ENCODE assay signal across 26 cellular contexts in genomic region chr19:46328079-46328478, GRCh38. TPM values are rescaled to one million over a fixed set of nuclear protein-coding genes. Genes with fewer than 3 reads are reported as not detected.
"Had no signal": no experiment of that assay in that cellular context is flagged by ENCODE, and none has a peak within 500 bp of the region (broad histone marks: within the 10 kb centered on the region; RNA-seq: fewer than 3 reads in every experiment).

No MANE protein-coding gene starts in this region.

- H3K4me3 Mint-ChIP-seq: activated naive CD8-positive, alpha-beta T cell; activated T-cell treated with anti-CD3 and anti-CD28 coated beads, Interleukin-2, amount 50 U/mL, for 24 hours; stimulated activated effector memory CD8-positive, alpha-beta T cell treated with anti-CD3 and anti-CD28 coated beads, Interleukin-12 subunit alpha, Interleukin-12 subunit beta, amount 100 ng/mL, for 72 hours; stimulated activated naive CD8-positive, alpha-beta T cell treated with anti-CD3 and anti-CD28 coated beads, Interleukin-15, amount 100 ng/mL, for 72 hours; WTC11 had no signal

- ATAC-seq: lower lobe of right lung; stimulated activated effector memory CD8-positive, alpha-beta T cell treated with anti-CD3 and anti-CD28 coated beads, Interleukin-12 subunit alpha, Interleukin-12 subunit beta, amount 100 ng/mL, for 72 hours; stimulated activated naive CD8-positive, alpha-beta T cell treated with anti-CD3 and anti-CD28 coated beads, Interleukin-15, amount 100 ng/mL, for 72 hours; WTC11 had no signal

- H3K4me3 ChIP-seq: lower lobe of right lung, right lobe of liver, skin epidermis, suprapubic skin, tibial nerve had no signal

- H3K9ac ChIP-seq: parathyroid adenoma had no signal

- H3K36me3 Mint-ChIP-seq: stimulated activated effector memory CD8-positive, alpha-beta T cell treated with anti-CD3 and anti-CD28 coated beads, Interleukin-12 subunit alpha, Interleukin-12 subunit beta, amount 100 ng/mL, for 72 hours had no signal

- H2AFZ ChIP-seq: parathyroid adenoma had no signal

- H3K9me3 ChIP-seq: suprapubic skin had no signal

- H3K4me1 Mint-ChIP-seq: stimulated activated effector memory CD8-positive, alpha-beta T cell treated with anti-CD3 and anti-CD28 coated beads, Interleukin-12 subunit alpha, Interleukin-12 subunit beta, amount 100 ng/mL, for 72 hours; stimulated activated naive CD8-positive, alpha-beta T cell treated with anti-CD3 and anti-CD28 coated beads, Interleukin-15, amount 100 ng/mL, for 72 hours; WTC11 had no signal

- H3K79me2 ChIP-seq: parathyroid adenoma had no signal

- H3K27me3 Mint-ChIP-seq: stimulated activated naive CD8-positive, alpha-beta T cell treated with anti-CD3 and anti-CD28 coated beads, Interleukin-15, amount 100 ng/mL, for 72 hours had no signal

- H3K27ac ChIP-seq: lower lobe of right lung, parathyroid adenoma, right lobe of liver, skin epidermis, suprapubic skin, tibial nerve had no signal

- H3K27ac Mint-ChIP-seq: activated naive CD8-positive, alpha-beta T cell; activated T-cell treated with anti-CD3 and anti-CD28 coated beads, Interleukin-2, amount 50 U/mL, for 24 hours; activated T-helper 2 cell treated with anti-CD3 and anti-CD28 coated beads, Interferon-gamma antibody, Interleukin-2, Interleukin-4, amounts not matched to agents 10 μg/mL and 5 μg/mL and 100 μg/mL, durations not matched to agents 14 hours and 24 hours and 36 hours; stimulated activated effector memory CD8-positive, alpha-beta T cell treated with anti-CD3 and anti-CD28 coated beads, Interleukin-12 subunit alpha, Interleukin-12 subunit beta, amount 100 ng/mL, for 72 hours; stimulated activated naive CD8-positive, alpha-beta T cell treated with anti-CD3 and anti-CD28 coated beads, Interleukin-15, amount 100 ng/mL, for 72 hours; WTC11 had no signal

- H3K27me3 ChIP-seq: right lobe of liver, suprapubic skin, tibial nerve had no signal

- H3K4me1 ChIP-seq: lower lobe of right lung, parathyroid adenoma, suprapubic skin, tibial nerve had no signal

- FAIRE-seq: urothelium cell line had no signal

- DNase-seq: activated CD8-positive, alpha-beta memory T cell treated with anti-CD3 and anti-CD28 coated beads for 24 hours; activated CD8-positive, alpha-beta memory T cell treated with anti-CD3 and anti-CD28 coated beads, Interleukin-2, amount 50 U/mL, for 4 hours; activated naive CD4-positive, alpha-beta T cell; activated T-cell treated with anti-CD3 and anti-CD28 coated beads, Interleukin-2, amount 50 U/mL, for 24 hours; amniotic stem cell; effector CD4-positive, alpha-beta T cell; foreskin melanocyte; glutamatergic neuron; islet precursor cell; lower lobe of right lung; naive B cell; nucleus accumbens; right lobe of liver; stimulated activated CD4-positive, alpha-beta T cell treated with anti-CD3 and anti-CD28 coated beads, Interleukin-2, amount 100 ng/mL, for 24 hours; stimulated activated naive CD8-positive, alpha-beta T cell treated with anti-CD3 and anti-CD28 coated beads, Interleukin-15, amount 100 ng/mL, for 72 hours; T-helper 9 cell had no signal

RNA-seq across cellular contexts. Expression of gene HIF3A, which starts 31.2 kb away (rescaled TPM):
- total RNA-seq: activated T-helper 2 cell treated with anti-CD3 and anti-CD28 coated beads, Interferon-gamma antibody, Interleukin-2, Interleukin-4, amounts not matched to agents 10 μg/mL and 5 μg/mL and 100 μg/mL, durations not matched to agents 14 hours and 24 hours and 36 hours; T-helper 1 cell treated with Interleukin-12 subunit alpha and Interleukin-12 subunit beta and Interleukin-4 antibody, amounts not matched to agents 30 ng/mL and 1 ng/mL, for 36 hours had no signal
